In genomic region chr10:75432176-75432575, GRCh38 we compare ENCODE assay signal across 12 cellular contexts. TPM values are rescaled to one million over a fixed set of nuclear protein-coding genes. Genes with fewer than 3 reads are reported as not detected.
A peak's percentile ranks its signal among the peaks of the same experiment; 100 is the strongest.
DNase-seq lines count a peak whose midpoint lies in the region; ATAC-seq and TF ChIP-seq lines count a peak whose summit lies in the region.
"Had no signal": no experiment of that assay in that cellular context is flagged by ENCODE, and none has a peak within 500 bp of the region (broad histone marks: within the 10 kb centered on the region; RNA-seq: fewer than 3 reads in every experiment).

No MANE protein-coding gene starts in this region.

- no peak overlapping the region for H3K27ac ChIP-seq in PC-9

- peak overlapping the region; percentile 82 to 92 (median 87) for H3K4me3 Mint-ChIP-seq in immature natural killer cell
- H3K4me3 Mint-ChIP-seq: activated CD8-positive, alpha-beta T cell treated with anti-CD3 and anti-CD28 coated beads, Interleukin-2, amount 10 ng/mL, durations not matched to agents 7 days and 5 days had no signal

- H3K4me1 ChIP-seq in PC-9 (replicated peaks; ENCODE audit: insufficient read depth) = peaks cover 47% of the 10 kb centered on the region

- BruUV-seq in PC-9 (replicated peaks; lab: Mats Ljungman, UMichigan) = no TSS peak

- no peak for ATAC-seq in HG02623 (IDR thresholded peaks at IDR 0.05; ENCODE audit: unreplicated experiment)
- no peak for ATAC-seq in GM21528 (IDR thresholded peaks at IDR 0.05; ENCODE audit: low FRiP score, unreplicated experiment)
- ATAC-seq: activated CD8-positive, alpha-beta T cell treated with anti-CD3 and anti-CD28 coated beads, Interleukin-2, amount 10 ng/mL, durations not matched to agents 7 days and 5 days had no signal

- TF ChIP-seq CTCF in PC-9 (conservative IDR thresholded peaks at IDR 0.05) = no peak
- TF ChIP-seq CTCF in retinal pigment epithelial cell (conservative IDR thresholded peaks at IDR 0.05; ENCODE audit: low read depth, low read length) = no peak

- no peak overlapping the region for H2AFZ ChIP-seq in PC-9

- no peaks in the 10 kb centered on the region for H4K20me1 ChIP-seq in PC-9 (ENCODE audit: insufficient read depth)

- POLR2A ChIA-PET in PC-9 (lab: Charles Lee; ENCODE audit: unreplicated experiment) = no interaction called here

- no peaks in the 10 kb centered on the region for H3K36me3 Mint-ChIP-seq in immature natural killer cell

- H3K27ac Mint-ChIP-seq in immature natural killer cell = no peak overlapping the region
- H3K27ac Mint-ChIP-seq: activated CD8-positive, alpha-beta T cell treated with anti-CD3 and anti-CD28 coated beads, Interleukin-2, amount 10 ng/mL, durations not matched to agents 7 days and 5 days had no signal

- H3K9me3 Mint-ChIP-seq in immature natural killer cell = no peaks in the 10 kb centered on the region

- no peaks in the 10 kb centered on the region for H3K36me3 ChIP-seq in PC-9 (ENCODE audit: low read depth)
- H3K36me3 ChIP-seq: uterus had no signal

- no peaks in the 10 kb centered on the region for H3K27me3 ChIP-seq in PC-9 (ENCODE audit: insufficient read depth, low read depth)
- H3K27me3 ChIP-seq: uterus had no signal

- H3K4me2 ChIP-seq in PC-9 = peak overlapping the region; percentile 89

- peaks cover 31% of the 10 kb centered on the region for H3F3A ChIP-seq in PC-9 (ENCODE audit: insufficient read depth, low read depth)

- DNase-seq in DMS53 (lab: John Stamatoyannopoulos, UW) (peak; percentile 60), DMS53 treated with DMSO at 0.1 percent for 48 hours (lab: John Stamatoyannopoulos, UW; ENCODE audit: unreplicated experiment) (no peak), PC-9 (no peak), immature natural killer cell (no peak), retinal pigment epithelial cell (ENCODE audit: low read depth) (no peak), D341Med (ENCODE audit: low spot score) (no peak)
- DNase-seq: activated CD8-positive, alpha-beta T cell treated with anti-CD3 and anti-CD28 coated beads, Interleukin-2, amount 10 ng/mL, durations not matched to agents 7 days and 5 days; KBM-7 had no signal

- no peaks in the 10 kb centered on the region for H3K9me3 ChIP-seq in PC-9 (ENCODE audit: insufficient read depth, low read depth)
- H3K9me3 ChIP-seq: uterus had no signal

- CTCF ChIA-PET in PC-9 (lab: Charles Lee) = no interaction called here

- no peaks in the 10 kb centered on the region for H3K9me2 ChIP-seq in PC-9 (ENCODE audit: insufficient read depth)

- H3K4me3 ChIP-seq in PC-9 (peak overlapping the region; percentile 72), retinal pigment epithelial cell (ENCODE audit: low read length) (peak overlapping the region; percentile 67)

- H3K79me2 ChIP-seq in PC-9 (ENCODE audit: low read depth) = no peaks in the 10 kb centered on the region

- H3K27me3 Mint-ChIP-seq in immature natural killer cell (ENCODE audit: low read depth in 3 of 3) = peaks cover 6 to 14% (median 7%) of the 10 kb centered on the region in 3 donors

- intact Hi-C loops in PC-9 (cut with micrococcal nuclease; ENCODE audit: unreplicated experiment) = no loop called here

- peaks cover 11% of the 10 kb centered on the region in 2 donors for H3K4me1 Mint-ChIP-seq in immature natural killer cell

RNA-seq across cellular contexts. Expression of gene LRMDA, which starts 0.8 kb away (rescaled TPM):
- not detected in 2 replicates for total RNA-seq in PC-9 (2021)
- polyA plus RNA-seq in immature natural killer cell = 10 to 100 TPM in 1 of 3 donors, 1 to 10 TPM in 2; 1.7 to 14.2 (median 2.3) TPM
- total RNA-seq: A172; activated CD8-positive, alpha-beta T cell treated with anti-CD3 and anti-CD28 coated beads, Interleukin-2, amount 10 ng/mL, durations not matched to agents 7 days and 5 days had no signal

RNA-seq across cellular contexts. Expression of gene ZNF503, which starts 30.6 kb away (rescaled TPM):
- 1.4 and 1.5 TPM in 2 replicates for total RNA-seq in PC-9 (2021)
- under 1 TPM; 0.05 to 0.09 (median 0.07) TPM for polyA plus RNA-seq in immature natural killer cell
